ENCODE assay signal across 8 cellular contexts in genomic region chr2:11466307-11467125, GRCh38. TPM values are rescaled to one million over a fixed set of nuclear protein-coding genes. Genes with fewer than 3 reads are reported as not detected.
DNase-seq lines count a peak whose midpoint lies in the region; ATAC-seq and TF ChIP-seq lines count a peak whose summit lies in the region.

No MANE protein-coding gene starts in this region.

- TF ChIP-seq CTCF in CD8-positive, alpha-beta T cell (IDR thresholded peaks at IDR 0.05) = no peak

- peak; percentile 12 for ATAC-seq in CD8-positive, alpha-beta T cell
- ATAC-seq in GM21723 (IDR thresholded peaks at IDR 0.05; ENCODE audit: unreplicated experiment) = peak; percentile 28

- peaks cover 4% of the 10 kb centered on the region for H3K36me3 Mint-ChIP-seq in CD8-positive, alpha-beta T cell

- H3K27ac ChIP-seq in CD8-positive, alpha-beta T cell (ENCODE audit: low read depth, low read length) = peak overlapping the region; percentile 51
- H3K27ac ChIP-seq in muscle layer of duodenum (ENCODE audit: low read length) = no peak overlapping the region

- POLR2A ChIA-PET in CD8-positive, alpha-beta T cell (lab: Charles Lee) = interaction anchor here (0.6 to 1.2 kb wide), 2 partner anchors 122 to 740 kb away, joined by 3 to 4 read pairs; partner anchors contain the start of gene ROCK2

- DNase-seq in CD8-positive, alpha-beta T cell = peak in 1 of 7 experiments; percentile 7
- DNase-seq in NT2/D1 (ENCODE audit: low read depth, low spot score) = no peak
- DNase-seq in dermis blood vessel endothelial cell = peak; percentile 42
- DNase-seq in NCI-H2107 (lab: John Stamatoyannopoulos, UW) = no peak
- no peak for DNase-seq in NCI-H345 (lab: John Stamatoyannopoulos, UW)
- no peak for DNase-seq in CD1c-positive myeloid dendritic cell (ENCODE audit: extremely low spot score)

- peak overlapping the region; percentile 83 for H3K4me3 ChIP-seq in CD8-positive, alpha-beta T cell (ENCODE audit: low read depth, low read length)
- H3K4me3 ChIP-seq in NT2/D1 (ENCODE audit: insufficient read length, low read depth) (peak overlapping the region; percentile 35), muscle layer of duodenum (ENCODE audit: low read depth in 1 of 2, low read length in 2 of 2) (peak overlapping the region; percentile 55 to 60)

- H3K4me3 Mint-ChIP-seq in CD8-positive, alpha-beta T cell = peak overlapping the region; percentile 96

- no peaks in the 10 kb centered on the region for H3K27me3 Mint-ChIP-seq in CD8-positive, alpha-beta T cell (ENCODE audit: low read depth)

- no peak overlapping the region for H3K9ac ChIP-seq in NT2/D1 (ENCODE audit: insufficient read length, low read depth)

- peaks cover 13% of the 10 kb centered on the region for H3K4me1 ChIP-seq in CD8-positive, alpha-beta T cell (ENCODE audit: insufficient read depth, low read length)
- H3K4me1 ChIP-seq in NT2/D1 (ENCODE audit: insufficient read depth, insufficient read length) (no peaks in the 10 kb centered on the region), muscle layer of duodenum (ENCODE audit: control insufficient read depth in 1 of 2, insufficient read depth in 2 of 2, low read length in 2 of 2) (peaks cover 3 to 41% of the 10 kb centered on the region in 2 donors)

- H3K36me3 ChIP-seq in CD8-positive, alpha-beta T cell (ENCODE audit: insufficient read depth, low read length) = no peaks in the 10 kb centered on the region
- peaks cover 17% of the 10 kb centered on the region for H3K36me3 ChIP-seq in NT2/D1 (ENCODE audit: insufficient read depth, insufficient read length, low read length)
- peaks cover 0 to 7% of the 10 kb centered on the region in 2 donors for H3K36me3 ChIP-seq in muscle layer of duodenum (ENCODE audit: control insufficient read depth in 1 of 2, insufficient read depth in 2 of 2, low read length in 2 of 2)

- H3K27me3 ChIP-seq in CD8-positive, alpha-beta T cell (ENCODE audit: insufficient read depth, low read length) = no peaks in the 10 kb centered on the region
- H3K27me3 ChIP-seq in NT2/D1 (ENCODE audit: insufficient read depth, insufficient read length) (no peaks in the 10 kb centered on the region), muscle layer of duodenum (ENCODE audit: low read depth, low read length) (no peaks in the 10 kb centered on the region)

- CTCF ChIA-PET in CD8-positive, alpha-beta T cell (lab: Charles Lee) = interaction anchor here (0.6 to 6.2 kb wide), 7 partner anchors 9 to 335 kb away, joined by 3 to 33 read pairs (median 5); a partner anchor contains a TSS

- peaks cover 33% of the 10 kb centered on the region for H3K4me1 Mint-ChIP-seq in CD8-positive, alpha-beta T cell (ENCODE audit: low read depth)

- no peaks in the 10 kb centered on the region for H3K9me3 ChIP-seq in CD8-positive, alpha-beta T cell (ENCODE audit: low read length)
- H3K9me3 ChIP-seq in NT2/D1 (ENCODE audit: insufficient read depth, low read length) = peaks cover 3% of the 10 kb centered on the region; the same call in 1 of the 2 replicates
- H3K9me3 ChIP-seq in muscle layer of duodenum (ENCODE audit: control insufficient read depth in 1 of 2, low read length in 2 of 2) = no peaks in the 10 kb centered on the region

- intact Hi-C loops in CD8-positive, alpha-beta T cell (cut with DNase I, micrococcal nuclease) = loop anchor here (1.0 to 10.0 kb wide), 8 partner anchors 309 to 1344 kb away; partner anchors contain the start of genes PDIA6 (in 2 of the 2), SLC66A3 (in 2 of the 2), ODC1 (in 1 of the 2) and RRM2 (in 1 of the 2)

- H3K27ac Mint-ChIP-seq in CD8-positive, alpha-beta T cell = peak overlapping the region; percentile 91

- H3K9me3 Mint-ChIP-seq in CD8-positive, alpha-beta T cell = no peaks in the 10 kb centered on the region

RNA-seq across cellular contexts. Expression of gene E2F6, which starts 0.6 kb away (rescaled TPM):
- 1 to 10 TPM; 4.9 to 5.0 TPM for total RNA-seq in CD8-positive, alpha-beta T cell
- total RNA-seq in dermis blood vessel endothelial cell = 13.9 and 14.8 TPM in 2 replicates
